8 cellular contexts compared by ENCODE assay signal in genomic region chr4:22514001-22514400, GRCh38. TPM values are rescaled to one million over a fixed set of nuclear protein-coding genes. Genes with fewer than 3 reads are reported as not detected.
DNase-seq lines count a peak whose midpoint lies in the region; ATAC-seq and TF ChIP-seq lines count a peak whose summit lies in the region.

No MANE protein-coding gene starts in this region.

- DNase-seq in AG04450 (ENCODE audit: low read depth, low spot score): peak; percentile 55
- peak; percentile 67 for DNase-seq in HS-5 (ENCODE audit: low read depth)
- DNase-seq in MCF 10A (ENCODE audit: unreplicated experiment): peak; percentile 55
- no peak for DNase-seq in SKM-1 (lab: John Stamatoyannopoulos, UW; ENCODE audit: unreplicated experiment)
- DNase-seq in stimulated activated naive CD4-positive, alpha-beta T cell (lab: John Stamatoyannopoulos, UW): no peak
- DNase-seq in NCI-H1694 (lab: John Stamatoyannopoulos, UW): no peak

- H3K36me3 ChIP-seq in liver (ENCODE audit: control insufficient read depth in 4 of 4, insufficient read depth in 3 of 4, low read depth in 1 of 4, low read length in 3 of 4): no peaks in the 10 kb centered on the region

- no peak for ATAC-seq in GM21526 (IDR thresholded peaks at IDR 0.05; ENCODE audit: low FRiP score, unreplicated experiment)

- peaks cover 8 to 50% (median 23%) of the 10 kb centered on the region in 4 donors for H3K4me1 ChIP-seq in liver (ENCODE audit: control insufficient read depth in 4 of 4, insufficient read depth in 4 of 4, low read length in 3 of 4)

- CTCF ChIA-PET in AG04450 (lab: Charles Lee): no interaction called here
- CTCF ChIA-PET in MCF 10A (lab: Yijun Ruan, JAX): interaction anchor here (0.7 to 1.7 kb wide), 5 partner anchors 12 to 1902 kb away, joined by 3 to 11 read pairs (median 4); no protein-coding TSS in a partner anchor

- POLR2A ChIA-PET in AG04450 (lab: Yijun Ruan, JAX) (no interaction called here), MCF 10A (lab: Yijun Ruan, JAX) (interaction anchor here (0.7 to 4.7 kb wide), 14 partner anchors 8 to 130 kb away, joined by 3 to 88 read pairs (median 10); no protein-coding TSS in a partner anchor)

- H3K27me3 ChIP-seq in AG04450 (ENCODE audit: control insufficient read depth, insufficient read depth, low read length) (no peaks in the 10 kb centered on the region), liver (ENCODE audit: control insufficient read depth in 4 of 4, insufficient read depth in 4 of 4, low read length in 3 of 4) (no peaks in the 10 kb centered on the region)

- H3K27ac ChIP-seq in AG04450 (ENCODE audit: low read depth, low read length) (no peak overlapping the region), liver (ENCODE audit: low read depth in 1 of 2, low read length in 2 of 2) (peak overlapping the region; percentile 83 to 85)

- WGBS in liver: 40% methylated on average over 6 of the region's 6 CpGs

- H3K4me1 Mint-ChIP-seq in MCF 10A (ENCODE audit: insufficient read depth, unreplicated experiment): peaks cover 24% of the 10 kb centered on the region

- H3K4me3 ChIP-seq in AG04450 (ENCODE audit: low read depth, low read length) (peak overlapping the region; percentile 80), liver (ENCODE audit: low read depth in 1 of 3, low read length in 3 of 3) (peak overlapping the region in 2 of 3 donors; percentile 83 to 84)

- no peaks in the 10 kb centered on the region for H3K9me3 Mint-ChIP-seq in MCF 10A (ENCODE audit: unreplicated experiment)

- TF ChIP-seq CTCF in AG04450 (IDR thresholded peaks at IDR 0.05; ENCODE audit: low read depth, low read length) (no peak), MCF 10A (IDR thresholded peaks at IDR 0.05; ENCODE audit: unreplicated experiment) (no peak), liver (IDR thresholded peaks at IDR 0.05; ENCODE audit: low read depth, low read length, missing input control) (no peak)

- peak overlapping the region; percentile 89 for H3K27ac Mint-ChIP-seq in MCF 10A (ENCODE audit: low read depth, unreplicated experiment)

- peak overlapping the region in 1 of 2 donors; percentile 74 for H3K9ac ChIP-seq in liver (ENCODE audit: low read depth in 1 of 2, low read length in 2 of 2)

- intact Hi-C loops in MCF 10A (cut with micrococcal nuclease): loop anchor here (2.0 kb wide), 2 partner anchors 13 to 41 kb away; no protein-coding TSS in a partner anchor

- no TSS peak for BruUV-seq in MCF 10A (replicated peaks; lab: Mats Ljungman, UMichigan)

- no peak for TF ChIP-seq RAD21 in liver (IDR thresholded peaks at IDR 0.05)

- no peaks in the 10 kb centered on the region; the same call in 1 of the 2 replicates for H3K9me3 ChIP-seq in AG04450 (ENCODE audit: control insufficient read depth, insufficient read depth, low read length)
- no peaks in the 10 kb centered on the region for H3K9me3 ChIP-seq in liver (ENCODE audit: control insufficient read depth in 4 of 4, low read length in 3 of 4)

- peaks cover 4% of the 10 kb centered on the region for H3K36me3 Mint-ChIP-seq in MCF 10A (ENCODE audit: insufficient read depth, unreplicated experiment)

- peak overlapping the region; percentile 89 for H3K4me3 Mint-ChIP-seq in MCF 10A (ENCODE audit: unreplicated experiment)

- H3K27me3 Mint-ChIP-seq in MCF 10A (ENCODE audit: insufficient read depth, unreplicated experiment): no peaks in the 10 kb centered on the region

TF ChIP-seq in liver, 16 proteins besides CTCF, POLR2A, EP300 and RAD21:
- no peak for TF ChIP-seq YY1 (IDR thresholded peaks at IDR 0.05)
- TF ChIP-seq GABPA (IDR thresholded peaks at IDR 0.05 in 1 of 2, conservative IDR thresholded peaks at IDR 0.05 in 1 of 2): no peak
- TF ChIP-seq, protein P1, sequence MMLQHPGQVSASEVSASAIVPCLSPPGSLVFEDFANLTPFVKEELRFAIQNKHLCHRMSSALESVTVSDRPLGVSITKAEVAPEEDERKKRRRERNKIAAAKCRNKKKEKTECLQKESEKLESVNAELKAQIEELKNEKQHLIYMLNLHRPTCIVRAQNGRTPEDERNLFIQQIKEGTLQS (IDR thresholded peaks at IDR 0.05): no peak
- no peak for TF ChIP-seq TAF1 (conservative IDR thresholded peaks at IDR 0.05)
- TF ChIP-seq HNF4G (IDR thresholded peaks at IDR 0.05): no peak
- no peak for TF ChIP-seq JUND (IDR thresholded peaks at IDR 0.05)
- no peak for TF ChIP-seq NR2F2 (IDR thresholded peaks at IDR 0.05)

RNA-seq across cellular contexts. Expression of gene ADGRA3, which starts 1.9 kb away (rescaled TPM):
- polyA plus RNA-seq in AG04450 (2011; rRNA removed) (36.0 and 41.9 TPM in 2 replicates), liver (10 to 100 TPM; 26.7 to 38.5 TPM)
- 81.1 and 85.5 TPM in 2 replicates for polyA minus RNA-seq in AG04450 (2011; rRNA and poly(A)+ RNA removed)
- total RNA-seq in MCF 10A (2022) (25.2 and 27.3 TPM in 2 replicates), liver (100 to 1,000 TPM in 1 of 2 donors, 10 to 100 TPM in 1; 15.2 to 239 TPM)

Comparison
In these comparisons a context has a peak if more than half of its experiments do, and no peak if none do; other contexts are left out.
1. DNase-seq: peak in AG04450 (single experiment), HS-5 (single experiment) and MCF 10A (single experiment); none in SKM-1 (single experiment), stimulated activated naive CD4-positive, alpha-beta T cell (0 of 6) and NCI-H1694 (single experiment).